Comparison of ENCODE assay signal across 28 cellular contexts in genomic region chr7:18760046-18760445, GRCh38.
"Had no signal": no experiment of that assay in that cellular context is flagged by ENCODE, and none has a peak within 500 bp of the region (broad histone marks: within the 10 kb centered on the region; RNA-seq: fewer than 3 reads in every experiment).

No MANE protein-coding gene starts in this region.

- H3K4me3 Mint-ChIP-seq: effector memory CD8-positive, alpha-beta T cell; naive thymus-derived CD8-positive, alpha-beta T cell; nephron progenitor cell; type B pancreatic cell had no signal

- H3K36me3 Mint-ChIP-seq: naive thymus-derived CD8-positive, alpha-beta T cell; type B pancreatic cell had no signal

- H3K4me1 ChIP-seq: gastrocnemius medialis, lower lobe of right lung, psoas muscle, stomach, testis had no signal

- H3K9me3 Mint-ChIP-seq: effector memory CD8-positive, alpha-beta T cell; nephron progenitor cell; type B pancreatic cell had no signal

- H3K4me2 ChIP-seq: hepatocyte, smooth muscle cell had no signal

- H2AFZ ChIP-seq: hepatocyte had no signal

- DNase-seq: cerebellar nuclear complex; cortex of kidney; effector memory CD8-positive, alpha-beta T cell; erythroblast; esophagus squamous epithelium; foreskin fibroblast; gastrocnemius medialis; head of caudate nucleus; left ventricle myocardium superior; lower lobe of right lung; naive thymus-derived CD8-positive, alpha-beta T cell; nucleus accumbens; ovary; posterior cingulate gyrus; psoas muscle; stimulated activated CD4-positive, alpha-beta T cell treated with anti-CD3 and anti-CD28 coated beads, Interleukin-12 subunit alpha, Interleukin-12 subunit beta, amount 100 ng/mL, for 4 hours; stimulated activated CD4-positive, alpha-beta T cell treated with anti-CD3 and anti-CD28 coated beads, Interleukin-1b, Interleukin-23, amount 100 ng/mL, for 48 hours; stimulated activated CD4-positive, alpha-beta T cell treated with anti-CD3 and anti-CD28 coated beads, Interleukin-4, amount 100 ng/mL, for 1 hour; stimulated activated CD8-positive, alpha-beta memory T cell treated with anti-CD3 and anti-CD28 coated beads, Interleukin-4, amount 100 ng/mL, for 48 hours; stimulated activated naive CD4-positive, alpha-beta T cell treated with Interleukin-2 at 50 U/mL for 16 hours; stomach; substantia nigra; testis; tibial artery had no signal

- ATAC-seq: effector memory CD8-positive, alpha-beta T cell; gastrocnemius medialis; left ventricle myocardium superior; lower lobe of right lung; naive thymus-derived CD8-positive, alpha-beta T cell; psoas muscle had no signal

- H3K9me3 ChIP-seq: esophagus squamous epithelium, gastrocnemius medialis, lower lobe of right lung, ovary, psoas muscle, stomach, testis, tibial artery had no signal

- H3K4me3 ChIP-seq: esophagus squamous epithelium, gastrocnemius medialis, hepatocyte, lower lobe of right lung, ovary, psoas muscle, smooth muscle cell, stomach, testis, tibial artery had no signal

- H3K4me1 Mint-ChIP-seq: naive thymus-derived CD8-positive, alpha-beta T cell had no signal

- H3K79me2 ChIP-seq: hepatocyte had no signal

- H3K27me3 Mint-ChIP-seq: effector memory CD8-positive, alpha-beta T cell; naive thymus-derived CD8-positive, alpha-beta T cell; type B pancreatic cell had no signal

- H3K27me3 ChIP-seq: esophagus squamous epithelium, gastrocnemius medialis, hepatocyte, ovary, stomach, testis, tibial artery had no signal

- H3K36me3 ChIP-seq: esophagus squamous epithelium, gastrocnemius medialis, lower lobe of right lung, ovary, stomach, tibial artery had no signal

- H3K27ac Mint-ChIP-seq: naive thymus-derived CD8-positive, alpha-beta T cell; type B pancreatic cell had no signal

- H3K27ac ChIP-seq: gastrocnemius medialis, hepatocyte, lower lobe of right lung, ovary, psoas muscle, stomach, testis, tibial artery had no signal
